In genomic region chr10:4902571-4903011, GRCh38 we compare ENCODE assay signal across 1 cellular context.
TF ChIP-seq lines count a peak whose summit lies in the region.

No MANE protein-coding gene starts in this region.

TF ChIP-seq in SK-N-SH treated with all-trans-retinoic acid at 6 μM for 48 hours, 23 proteins besides CTCF, POLR2A, EP300 and RAD21 (continued from another document):
- TF ChIP-seq TSHZ2 (CRISPR knock-in tag; IDR thresholded peaks at IDR 0.05) = no peak
- TF ChIP-seq ZNF8 (CRISPR knock-in tag; IDR thresholded peaks at IDR 0.05) = no peak
- TF ChIP-seq TOX (CRISPR knock-in tag; IDR thresholded peaks at IDR 0.05; ENCODE audit: borderline replicate concordance) = no peak
- no peak for TF ChIP-seq ESRRG (CRISPR knock-in tag; IDR thresholded peaks at IDR 0.05)
- no peak for TF ChIP-seq CREB5 (CRISPR knock-in tag; IDR thresholded peaks at IDR 0.05; ENCODE audit: low read depth)
- no peak for TF ChIP-seq RARB (CRISPR knock-in tag; IDR thresholded peaks at IDR 0.05)
- TF ChIP-seq PATZ1 (CRISPR knock-in tag; IDR thresholded peaks at IDR 0.05; ENCODE audit: borderline replicate concordance) = no peak
- no peak for TF ChIP-seq ZFP30 (CRISPR knock-in tag; IDR thresholded peaks at IDR 0.05)
- no peak for TF ChIP-seq ZFP3 (CRISPR knock-in tag; IDR thresholded peaks at IDR 0.05)
- no peak for TF ChIP-seq TCF4 (CRISPR knock-in tag; IDR thresholded peaks at IDR 0.05; ENCODE audit: borderline replicate concordance)
- no peak for TF ChIP-seq OSR1 (CRISPR knock-in tag; IDR thresholded peaks at IDR 0.05)
